Comparison of ENCODE assay signal across 17 cellular contexts in genomic region chr16:3067929-3068288, GRCh38. TPM values are rescaled to one million over a fixed set of nuclear protein-coding genes. Genes with fewer than 3 reads are reported as not detected.
DNase-seq lines count a peak whose midpoint lies in the region; ATAC-seq and TF ChIP-seq lines count a peak whose summit lies in the region.
"Had no signal": no experiment of that assay in that cellular context is flagged by ENCODE, and none has a peak within 500 bp of the region (broad histone marks: within the 10 kb centered on the region; RNA-seq: fewer than 3 reads in every experiment).

No MANE protein-coding gene starts in this region.

- intact Hi-C loops in spleen (cut with DNase I; ENCODE audit: low total_unique reads), result no loop called here

- peaks cover 51% of the 10 kb centered on the region for H3K36me3 Mint-ChIP-seq in activated T-cell treated with anti-CD3 and anti-CD28 coated beads, Interleukin-2, amount 50 U/mL, for 24 hours (ENCODE audit: low read depth)
- peaks cover 67% of the 10 kb centered on the region for H3K36me3 Mint-ChIP-seq in effector memory CD8-positive, alpha-beta T cell (ENCODE audit: insufficient read depth)
- H3K36me3 Mint-ChIP-seq: IgD-negative memory B cell had no signal

- peak overlapping the region in 2 of 4 donors; percentile 79 to 92 for H3K27ac ChIP-seq in Peyer's patch
- peak overlapping the region; percentile 14 to 87 (median 75) for H3K27ac ChIP-seq in spleen
- H3K27ac ChIP-seq: tibial nerve had no signal

- 57 to 77% (median 69%) methylated on average over 5 to 6 of the region's 6 CpGs for WGBS in spleen, 5 donors

- H3K27me3 ChIP-seq in Peyer's patch (no peaks in the 10 kb centered on the region), spleen (replicated peaks in 1 of 7) (no peaks in the 10 kb centered on the region)
- H3K27me3 ChIP-seq: tibial nerve had no signal

- peaks cover 0 to 28% (median 6%) of the 10 kb centered on the region in 4 donors for H3K4me1 ChIP-seq in Peyer's patch
- H3K4me1 ChIP-seq in spleen, result peaks cover 6 to 85% (median 34%) of the 10 kb centered on the region in 6 donors

- ATAC-seq in effector memory CD8-positive, alpha-beta T cell (replicated peaks), result no peak
- no peak for ATAC-seq in HG03025 (IDR thresholded peaks at IDR 0.05; ENCODE audit: low FRiP score, unreplicated experiment)

- TF ChIP-seq CTCF in Peyer's patch (IDR thresholded peaks at IDR 0.05) (no peak), spleen (IDR thresholded peaks at IDR 0.05 in 8 of 11, conservative IDR thresholded peaks at IDR 0.05 in 3 of 11) (no peak)

- TF ChIP-seq POLR2A in Peyer's patch (IDR thresholded peaks at IDR 0.05) (no peak), spleen (IDR thresholded peaks at IDR 0.05) (no peak)

- peaks cover 71% of the 10 kb centered on the region for H3K4me1 Mint-ChIP-seq in activated T-cell treated with anti-CD3 and anti-CD28 coated beads, Interleukin-2, amount 50 U/mL, for 24 hours (ENCODE audit: low read depth)
- H3K4me1 Mint-ChIP-seq in effector memory CD8-positive, alpha-beta T cell (ENCODE audit: low read depth in 2 of 2), result peaks cover 65 to 71% of the 10 kb centered on the region in 2 donors

- H3K9me3 ChIP-seq in Peyer's patch (no peaks in the 10 kb centered on the region), spleen (no peaks in the 10 kb centered on the region)
- H3K9me3 ChIP-seq: tibial nerve had no signal

- H3K4me3 ChIP-seq in Peyer's patch, result peak overlapping the region; percentile 1 to 67 (median 52)
- H3K4me3 ChIP-seq in spleen, result peak overlapping the region; percentile 12 to 79 (median 57)
- H3K4me3 ChIP-seq: smooth muscle cell, tibial nerve had no signal

- H3K36me3 ChIP-seq in Peyer's patch (peaks cover 0 to 18% (median 0%) of the 10 kb centered on the region in 3 donors), spleen (peaks cover 0 to 30% (median 2%) of the 10 kb centered on the region in 6 donors)
- H3K36me3 ChIP-seq: tibial nerve had no signal

- H3K27ac Mint-ChIP-seq in activated T-cell treated with anti-CD3 and anti-CD28 coated beads, Interleukin-2, amount 50 U/mL, for 24 hours, result peak overlapping the region; percentile 96
- H3K27ac Mint-ChIP-seq in effector memory CD8-positive, alpha-beta T cell, result peak overlapping the region; percentile 98 to 99

- H3K9me3 Mint-ChIP-seq in activated T-cell treated with anti-CD3 and anti-CD28 coated beads, Interleukin-2, amount 50 U/mL, for 24 hours, result no peaks in the 10 kb centered on the region
- H3K9me3 Mint-ChIP-seq in effector memory CD8-positive, alpha-beta T cell, result no peaks in the 10 kb centered on the region
- H3K9me3 Mint-ChIP-seq: IgD-negative memory B cell had no signal

- no peak for DNase-seq in activated T-cell treated with anti-CD3 and anti-CD28 coated beads, Interleukin-2, amount 50 U/mL, for 24 hours
- DNase-seq in activated T-cell treated with anti-CD3 and anti-CD28 coated beads for 4 hours (no peak), Peyer's patch (no peak), spleen (no peak), DMS 273 (lab: John Stamatoyannopoulos, UW; ENCODE audit: unreplicated experiment) (no peak), occipital lobe (lab: John Stamatoyannopoulos, UW) (no peak)
- no peak for DNase-seq in effector memory CD8-positive, alpha-beta T cell
- DNase-seq: ACHN, kidney glomerular epithelial cell, NCI-H1417 treated with DMSO at 0.1 percent for 48 hours, NCI-H69 had no signal

- peak overlapping the region; percentile 100 for H3K4me3 Mint-ChIP-seq in activated T-cell treated with anti-CD3 and anti-CD28 coated beads, Interleukin-2, amount 50 U/mL, for 24 hours
- peak overlapping the region; percentile 100 for H3K4me3 Mint-ChIP-seq in effector memory CD8-positive, alpha-beta T cell

- H3K27me3 Mint-ChIP-seq in activated T-cell treated with anti-CD3 and anti-CD28 coated beads, Interleukin-2, amount 50 U/mL, for 24 hours, result no peaks in the 10 kb centered on the region
- no peaks in the 10 kb centered on the region for H3K27me3 Mint-ChIP-seq in effector memory CD8-positive, alpha-beta T cell
- H3K27me3 Mint-ChIP-seq: IgD-negative memory B cell had no signal

RNA-seq across cellular contexts. Expression of gene IL32, which starts 2.5 kb away (rescaled TPM):
- total RNA-seq in Peyer's patch (100 to 1,000 TPM in 3 of 4 donors, 10 to 100 TPM in 1; 93.3 to 676 (median 590) TPM), spleen (100 to 1,000 TPM; 171 to 414 (median 309) TPM), occipital lobe (1.1 TPM)
- polyA plus RNA-seq in spleen, result 100 to 1,000 TPM; 256 to 624 (median 277) TPM

RNA-seq across cellular contexts. Expression of gene MMP25, which starts 21.5 kb away (rescaled TPM):
- total RNA-seq in Peyer's patch (1 to 10 TPM in 3 of 4 donors, not detected in 1; 1.4 to 3.3 (median 2.4) TPM), spleen (100 to 1,000 TPM in 4 of 7 donors, 10 to 100 TPM in 3; 24.3 to 282 (median 113) TPM), occipital lobe (0.62 TPM)
- 10 to 100 TPM in 2 of 3 donors, 1 to 10 TPM in 1; 2.7 to 45.0 (median 41.9) TPM for polyA plus RNA-seq in spleen

RNA-seq across cellular contexts. Expression of gene BICDL2, which starts 31.2 kb away (rescaled TPM):
- total RNA-seq in Peyer's patch (100 to 1,000 TPM in 2 of 4 donors, 10 to 100 TPM in 2; 44.6 to 126 (median 93.8) TPM), spleen (under 1 TPM in 4 of 7 donors, not detected in 3; 0.30 to 0.77 (median 0.32) TPM), occipital lobe (not detected)
- polyA plus RNA-seq in spleen, result under 1 TPM; 0.03 to 0.22 (median 0.15) TPM
- total RNA-seq: glomerular endothelial cell, tibial nerve had no signal
- polyA plus RNA-seq: IgD-negative memory B cell had no signal

RNA-seq across cellular contexts. Expression of gene ZSCAN10, which starts 31.2 kb away (rescaled TPM):
- total RNA-seq in Peyer's patch, result not detected
- total RNA-seq in spleen, result under 1 TPM in 1 of 7 donors, not detected in 6; 0.85 TPM
- polyA plus RNA-seq in spleen, result under 1 TPM in 2 of 3 donors, not detected in 1; 0.02 to 0.06 TPM
- total RNA-seq in occipital lobe, result not detected
- total RNA-seq: bronchial epithelial cell, glomerular endothelial cell, smooth muscle cell, tibial nerve had no signal
- polyA plus RNA-seq: IgD-negative memory B cell, smooth muscle cell had no signal

RNA-seq across cellular contexts. Expression of gene THOC6, which starts 44.1 kb away (rescaled TPM):
- total RNA-seq in Peyer's patch (10 to 100 TPM in 3 of 4 donors, 1 to 10 TPM in 1; 9.6 to 64.4 (median 27.1) TPM), spleen (10 to 100 TPM; 19.3 to 30.4 (median 26.3) TPM), occipital lobe (5.8 TPM)
- 10 to 100 TPM; 40.7 to 57.2 (median 41.0) TPM for polyA plus RNA-seq in spleen

Comparison
In these comparisons a context has a peak if more than half of its experiments do, and no peak if none do; other contexts are left out.
1. RNA of gene IL32, which starts 2.5 kb away (total RNA-seq): 93.3 to 676 TPM in Peyer's patch and 171 to 414 TPM in spleen; 1.1 TPM in occipital lobe (single experiment); every median in the first group is over 10 times any median in the second.
2. RNA of gene MMP25, which starts 21.5 kb away (total RNA-seq): 24.3 to 282 TPM in spleen; 1.4 to 3.3 TPM in Peyer's patch and 0.62 TPM in occipital lobe (single experiment); every median in the first group is over 4 times any median in the second.
3. RNA of gene BICDL2, which starts 31.2 kb away (total RNA-seq): 44.6 to 126 TPM in Peyer's patch; 0.30 to 0.77 TPM in spleen and not detected in occipital lobe (single experiment); every median in the first group is over 10 times any median in the second.